ENCODE assay signal across 12 cellular contexts in the genomic region with DNA sequence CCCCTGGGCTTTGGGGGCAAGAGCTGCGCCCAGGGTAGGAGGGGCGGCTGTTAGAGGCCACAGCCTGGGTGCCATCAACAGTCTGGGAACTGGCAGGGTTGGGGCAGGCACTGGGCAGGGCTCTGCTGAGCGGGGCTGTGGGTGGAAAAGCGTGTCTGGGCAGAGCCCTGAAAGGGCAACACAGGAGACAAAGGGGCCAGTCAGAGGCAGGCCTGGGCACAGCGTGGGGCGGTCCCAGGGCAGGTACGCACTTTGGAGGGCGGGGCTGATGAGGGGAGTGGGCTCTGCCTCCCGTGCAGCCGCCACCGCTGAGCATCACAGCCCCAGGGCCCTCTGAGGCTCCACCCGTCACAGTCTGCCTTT. TPM values are rescaled to one million over a fixed set of nuclear protein-coding genes. Genes with fewer than 3 reads are reported as not detected.
A peak's percentile ranks its signal among the peaks of the same experiment; 100 is the strongest.
DNase-seq lines count a peak whose midpoint lies in the region; ATAC-seq, FAIRE-seq and TF ChIP-seq lines count a peak whose summit lies in the region.
"Had no signal": no experiment of that assay in that cellular context is flagged by ENCODE, and none has a peak within 500 bp of the region (broad histone marks: within the 10 kb centered on the region; RNA-seq: fewer than 3 reads in every experiment).

No MANE protein-coding gene starts in this region.

- no peak overlapping the region for H3K4ac ChIP-seq in H1 (replicated peaks; ENCODE audit: insufficient read length, low read depth, low read length)

- CTCF ChIA-PET in H1 (lab: Charles Lee; ENCODE audit: partially characterized antibody) = interaction anchor here (0.6 to 8.5 kb wide), 28 partner anchors 9 to 269 kb away, joined by 3 to 95 read pairs (median 5); partner anchors contain the start of genes MYBPHL, SORT1 and TMEM167B
- CTCF ChIA-PET in Calu3 (lab: Charles Lee) = no interaction called here

- H2AK5ac ChIP-seq in H1 (ENCODE audit: low read depth, low read length) = no peak overlapping the region

- H2BK120ac ChIP-seq in H1 (replicated peaks; ENCODE audit: low read depth, low read length) = no peak overlapping the region

- no peaks in the 10 kb centered on the region for H3K4me1 Mint-ChIP-seq in activated CD4-positive, alpha-beta T cell treated with anti-CD3 and anti-CD28 coated beads, Interleukin-2, amount 10 ng/mL, durations not matched to agents 24 days and 14 days
- H3K4me1 Mint-ChIP-seq in stimulated activated naive B cell treated with anti-CD40 and anti-IgM and Interleukin-4, amounts not matched to agents 10 μg/mL and 1 μg/mL and 100 μg/mL, for 72 hours = peaks cover 7 to 11% of the 10 kb centered on the region in 2 donors
- H3K4me1 Mint-ChIP-seq in Calu3 (ENCODE audit: low read depth, unreplicated experiment) = peaks cover 7% of the 10 kb centered on the region

- TF ChIP-seq RAD21 in H1 (IDR thresholded peaks at IDR 0.05 in 1 of 2, conservative IDR thresholded peaks at IDR 0.05 in 1 of 2; ENCODE audit: low read depth in 2 of 2, low read length in 2 of 2) = no peak

- intact Hi-C loops in activated CD4-positive, alpha-beta T cell treated with anti-CD3 and anti-CD28 coated beads, Interleukin-2, amount 10 ng/mL, durations not matched to agents 24 days and 14 days (cut with micrococcal nuclease) = loop anchor here (1.0 kb wide), 2 partner anchors 136 to 269 kb away; no protein-coding TSS in a partner anchor
- intact Hi-C loops in Calu3 (cut with micrococcal nuclease; ENCODE audit: unreplicated experiment) = loop anchor here (1.0 kb wide), 1 partner anchor 136 kb away; no protein-coding TSS in a partner anchor

- POLR2A ChIA-PET in H1 (lab: Charles Lee; ENCODE audit: partially characterized antibody) = interaction anchor here (0.7 to 2.2 kb wide), 4 partner anchors 16 to 164 kb away, joined by 3 to 6 read pairs (median 4); partner anchors contain the start of gene SORT1

- H3K36me3 ChIP-seq in H1 (ENCODE audit: control insufficient read depth in 2 of 4, insufficient read depth in 4 of 4, low read length in 3 of 4) = peaks cover 11 to 25% (median 16%) of the 10 kb centered on the region in 4 experiments; a peak in 6 of 8 replicates
- H3K36me3 ChIP-seq: neutrophil had no signal

- no peaks in the 10 kb centered on the region for H3K27me3 ChIP-seq in H1 (replicated peaks in 1 of 4; ENCODE audit: control insufficient read depth in 3 of 4, extremely low read depth in 1 of 4, insufficient read depth in 3 of 4, low read length in 3 of 4)

- TF ChIP-seq EP300 in H1 (IDR thresholded peaks at IDR 0.05; ENCODE audit: borderline replicate concordance in 1 of 2, low read depth in 2 of 2, low read length in 2 of 2) = no peak

- no TSS peak for BruUV-seq in Calu3 (replicated peaks; lab: Mats Ljungman, UMichigan)

- H3K23ac ChIP-seq in H1 (ENCODE audit: insufficient read length) = no peak overlapping the region

- no peak for FAIRE-seq in H1 (lab: Jason Lieb, UNC)

- DNase-seq in activated CD4-positive, alpha-beta T cell treated with anti-CD3 and anti-CD28 coated beads, Interleukin-2, amount 10 ng/mL, durations not matched to agents 24 days and 14 days = no peak
- no peak for DNase-seq in activated CD4-positive, alpha-beta T cell treated with anti-CD3 and anti-CD28 coated beads, Interleukin-2, amount 50 U/mL, for 48 hours
- DNase-seq in NCI-H2196 treated with DMSO at 0.1 percent for 48 hours (lab: John Stamatoyannopoulos, UW; ENCODE audit: unreplicated experiment) (peak; percentile 97), H1 (ENCODE audit: low read depth in 1 of 2, low spot score in 2 of 2) (no peak), Calu3 (no peak), SW480 (ENCODE audit: low spot score) (no peak)
- no peak for DNase-seq in stimulated activated naive B cell treated with anti-CD40 and anti-IgM and Interleukin-4, amounts not matched to agents 10 μg/mL and 1 μg/mL and 100 μg/mL, for 72 hours

- 0 out of 2 replicates have a peak overlapping the region, but pooled peaks have one; percentile 42 for H3K18ac ChIP-seq in H1 (ENCODE audit: extremely low read depth, low read length)

- peak; percentile 5 to 10 for ATAC-seq in stimulated activated naive B cell treated with anti-CD40 and anti-IgM and Interleukin-4, amounts not matched to agents 10 μg/mL and 1 μg/mL and 100 μg/mL, for 72 hours (replicated peaks)
- ATAC-seq in HG03139 (IDR thresholded peaks at IDR 0.05; ENCODE audit: unreplicated experiment) = no peak

- no peak overlapping the region for H3K4me2 ChIP-seq in H1 (ENCODE audit: insufficient read depth in 1 of 2, low read depth in 2 of 2, low read length in 2 of 2)

- no peak overlapping the region for H4K5ac ChIP-seq in H1 (ENCODE audit: insufficient read length, low read depth, low read length)

- no peaks in the 10 kb centered on the region for H3K9me3 Mint-ChIP-seq in activated CD4-positive, alpha-beta T cell treated with anti-CD3 and anti-CD28 coated beads, Interleukin-2, amount 10 ng/mL, durations not matched to agents 24 days and 14 days
- H3K9me3 Mint-ChIP-seq in stimulated activated naive B cell treated with anti-CD40 and anti-IgM and Interleukin-4, amounts not matched to agents 10 μg/mL and 1 μg/mL and 100 μg/mL, for 72 hours = no peaks in the 10 kb centered on the region
- H3K9me3 Mint-ChIP-seq in Calu3 (ENCODE audit: low read depth, unreplicated experiment) = peaks cover 2% of the 10 kb centered on the region
- H3K9me3 Mint-ChIP-seq: dendritic cell treated with granulocyte-macrophage colony-stimulating factor and Interleukin-4, amounts not matched to agents 40 ng/mL and 50 ng/mL, for 4 days had no signal

- H3K23me2 ChIP-seq in H1 (ENCODE audit: low read depth, low read length) = no peaks in the 10 kb centered on the region

- TF ChIP-seq CTCF in H1 (IDR thresholded peaks at IDR 0.05; ENCODE audit: control extremely low read depth in 1 of 3, insufficient read depth in 1 of 3, low read depth in 1 of 3, low read length in 3 of 3) = no peak
- no peak for TF ChIP-seq CTCF in Calu3 (IDR thresholded peaks at IDR 0.05; ENCODE audit: unreplicated experiment)

- H2AFZ ChIP-seq in H1 (ENCODE audit: low read length) = no peak overlapping the region

- no peak overlapping the region for H3K56ac ChIP-seq in H1 (replicated peaks; ENCODE audit: insufficient read length, low read depth, low read length)

- no peak overlapping the region for H3K4me3 Mint-ChIP-seq in activated CD4-positive, alpha-beta T cell treated with anti-CD3 and anti-CD28 coated beads, Interleukin-2, amount 10 ng/mL, durations not matched to agents 24 days and 14 days
- no peak overlapping the region for H3K4me3 Mint-ChIP-seq in stimulated activated naive B cell treated with anti-CD40 and anti-IgM and Interleukin-4, amounts not matched to agents 10 μg/mL and 1 μg/mL and 100 μg/mL, for 72 hours
- no peak overlapping the region for H3K4me3 Mint-ChIP-seq in Calu3 (ENCODE audit: low read depth, unreplicated experiment)
- H3K4me3 Mint-ChIP-seq: dendritic cell treated with granulocyte-macrophage colony-stimulating factor and Interleukin-4, amounts not matched to agents 40 ng/mL and 50 ng/mL, for 4 days had no signal

- H3K27ac ChIP-seq in H1 (ENCODE audit: low read depth, low read length) = no peak overlapping the region
- H3K27ac ChIP-seq: neutrophil had no signal

- H2BK15ac ChIP-seq in H1 (ENCODE audit: low read length) = peak overlapping the region; percentile 73; the same call in 1 of the 2 replicates

- H3K36me3 Mint-ChIP-seq in activated CD4-positive, alpha-beta T cell treated with anti-CD3 and anti-CD28 coated beads, Interleukin-2, amount 10 ng/mL, durations not matched to agents 24 days and 14 days (ENCODE audit: low read depth) = no peaks in the 10 kb centered on the region
- no peaks in the 10 kb centered on the region for H3K36me3 Mint-ChIP-seq in stimulated activated naive B cell treated with anti-CD40 and anti-IgM and Interleukin-4, amounts not matched to agents 10 μg/mL and 1 μg/mL and 100 μg/mL, for 72 hours
- H3K36me3 Mint-ChIP-seq in Calu3 (ENCODE audit: insufficient read depth, unreplicated experiment) = peaks cover 3% of the 10 kb centered on the region

- H3K79me2 ChIP-seq in H1 (ENCODE audit: control insufficient read depth in 1 of 2, insufficient read depth in 2 of 2, low read length in 2 of 2) = no peaks in the 10 kb centered on the region

- no peak for TF ChIP-seq POLR2A in H1 (IDR thresholded peaks at IDR 0.05; ENCODE audit: control extremely low read depth in 1 of 2, low read depth in 2 of 2, low read length in 2 of 2)

- no peak overlapping the region for H3K14ac ChIP-seq in H1 (ENCODE audit: insufficient read length)

- H4K20me1 ChIP-seq in H1 (replicated peaks in 1 of 2; ENCODE audit: control insufficient read depth in 1 of 2, insufficient read depth in 2 of 2, low read length in 2 of 2) = peaks cover 0 to 7% of the 10 kb centered on the region in 2 experiments

- H2BK20ac ChIP-seq in H1 (ENCODE audit: low read length) = no peak overlapping the region

- H3K9me3 ChIP-seq in H1 (ENCODE audit: insufficient read depth in 2 of 2, low read depth in 1 of 2, low read length in 1 of 2) = no peaks in the 10 kb centered on the region
- H3K9me3 ChIP-seq: neutrophil had no signal

- no peak overlapping the region; a peak in 1 of 8 replicates for H3K4me3 ChIP-seq in H1 (ENCODE audit: extremely low read depth in 1 of 4, insufficient read depth in 2 of 4, low read depth in 3 of 4, low read length in 4 of 4)

- WGBS in H1 (ENCODE audit: extremely low coverage in 1 of 2, insufficient coverage in 1 of 2, insufficient read length in 1 of 2, insufficient replicate concordance in 2 of 2, low coverage in 1 of 2, low lambda C conversion rate in 2 of 2, missing lambda C conversion rate in 1 of 2), 2 experiments = 78% methylated on average over 12 of the region's 12 CpGs; no CpG with 5 or more reads in 1 of the 2 experiments

- H4K91ac ChIP-seq in H1 (replicated peaks; ENCODE audit: insufficient read length, low read length) = peak overlapping the region; percentile 42

- H2BK12ac ChIP-seq in H1 (ENCODE audit: low read depth, low read length) = peak overlapping the region; percentile 21; the same call in 1 of the 2 replicates

- H3K4me1 ChIP-seq in H1 (replicated peaks in 1 of 4; ENCODE audit: control insufficient read depth in 3 of 4, insufficient read depth in 4 of 4, low read length in 3 of 4) = peaks cover 0 to 11% (median 3%) of the 10 kb centered on the region in 4 experiments; a peak in 4 of 7 replicates

- H3K79me1 ChIP-seq in H1 (ENCODE audit: low read depth, low read length) = no peaks in the 10 kb centered on the region

- peak overlapping the region; percentile 78; the same call in 1 of the 2 replicates for H4K8ac ChIP-seq in H1 (ENCODE audit: extremely low read depth, insufficient read depth, low read length)

- peak overlapping the region; percentile 18; the same call in 1 of the 2 replicates for H2BK5ac ChIP-seq in H1 (ENCODE audit: low read depth, low read length)

- no peaks in the 10 kb centered on the region for H3K27me3 Mint-ChIP-seq in activated CD4-positive, alpha-beta T cell treated with anti-CD3 and anti-CD28 coated beads, Interleukin-2, amount 10 ng/mL, durations not matched to agents 24 days and 14 days
- H3K27me3 Mint-ChIP-seq in stimulated activated naive B cell treated with anti-CD40 and anti-IgM and Interleukin-4, amounts not matched to agents 10 μg/mL and 1 μg/mL and 100 μg/mL, for 72 hours = peaks cover 10 to 13% of the 10 kb centered on the region in 2 donors
- H3K27me3 Mint-ChIP-seq in Calu3 (ENCODE audit: unreplicated experiment) = no peaks in the 10 kb centered on the region

- H3K9ac ChIP-seq in H1 (replicated peaks in 1 of 4; ENCODE audit: extremely low read depth in 1 of 4, low read depth in 3 of 4, low read length in 3 of 4) = no peak overlapping the region

- H3K27ac Mint-ChIP-seq in activated CD4-positive, alpha-beta T cell treated with anti-CD3 and anti-CD28 coated beads, Interleukin-2, amount 10 ng/mL, durations not matched to agents 24 days and 14 days = peak overlapping the region; percentile 79
- no peak overlapping the region for H3K27ac Mint-ChIP-seq in stimulated activated naive B cell treated with anti-CD40 and anti-IgM and Interleukin-4, amounts not matched to agents 10 μg/mL and 1 μg/mL and 100 μg/mL, for 72 hours
- no peak overlapping the region for H3K27ac Mint-ChIP-seq in Calu3 (ENCODE audit: unreplicated experiment)
- H3K27ac Mint-ChIP-seq: dendritic cell treated with granulocyte-macrophage colony-stimulating factor and Interleukin-4, amounts not matched to agents 40 ng/mL and 50 ng/mL, for 4 days had no signal

RNA-seq across cellular contexts. Expression of gene CELSR2, which starts 13.9 kb away (rescaled TPM):
- 3.8 and 4.1 TPM in 2 replicates for total RNA-seq in activated CD4-positive, alpha-beta T cell treated with anti-CD3 and anti-CD28 coated beads, Interleukin-2, amount 10 ng/mL, durations not matched to agents 24 days and 14 days
- 27.7 and 28.0 TPM in 2 replicates for total RNA-seq in H1 (2021; fragmentation: NEBNext Ultra II Directional; extraction: Animal tissue kit (Norgen Biotek cat#: 25700))
- polyA plus RNA-seq in H1 (2011; rRNA removed) = 12.0 and 25.9 TPM in 2 replicates
- polyA plus RNA-seq in H1 (2011; cell fraction: cytosol; rRNA removed) = 12.4 TPM
- polyA plus RNA-seq in H1 (2011; cell fraction: nucleus; rRNA removed) = 59.6 TPM
- 15.3 to 24.5 TPM (median 21.9 TPM) in 4 replicates for polyA plus RNA-seq in H1 (2012, experiment 1 of 2)
- 16.0 TPM for polyA plus RNA-seq in H1 (2012, experiment 2 of 2)
- polyA plus RNA-seq in H1 (2013, experiment 1 of 2) = 19.9 TPM
- polyA plus RNA-seq in H1 (2013, experiment 2 of 2) = 16.0 TPM
- polyA minus RNA-seq in H1 (2011; rRNA and poly(A)+ RNA removed) = 37.3 and 50.6 TPM in 2 replicates
- 28.1 TPM for polyA minus RNA-seq in H1 (2011; cell fraction: cytosol; rRNA and poly(A)+ RNA removed)
- 39.4 TPM for polyA minus RNA-seq in H1 (2011; cell fraction: nucleus; rRNA and poly(A)+ RNA removed)
- 5.1 and 5.3 TPM in 2 replicates for total RNA-seq in Calu3 (2022)

RNA-seq across cellular contexts. Expression of gene PSRC1, which starts 19.7 kb away (rescaled TPM):
- 4.5 and 5.0 TPM in 2 replicates for total RNA-seq in activated CD4-positive, alpha-beta T cell treated with anti-CD3 and anti-CD28 coated beads, Interleukin-2, amount 10 ng/mL, durations not matched to agents 24 days and 14 days
- 67.3 and 69.6 TPM in 2 replicates for total RNA-seq in H1 (2021; fragmentation: NEBNext Ultra II Directional; extraction: Animal tissue kit (Norgen Biotek cat#: 25700))
- polyA plus RNA-seq in H1 (2011; rRNA removed) = 56.1 and 83.3 TPM in 2 replicates
- 61.4 TPM for polyA plus RNA-seq in H1 (2011; cell fraction: cytosol; rRNA removed)
- polyA plus RNA-seq in H1 (2011; cell fraction: nucleus; rRNA removed) = 94.4 TPM
- polyA plus RNA-seq in H1 (2012, experiment 1 of 2) = 49.1 to 60.0 TPM (median 56.5 TPM) in 4 replicates
- 58.9 TPM for polyA plus RNA-seq in H1 (2012, experiment 2 of 2)
- 54.5 TPM for polyA plus RNA-seq in H1 (2013, experiment 1 of 2)
- polyA plus RNA-seq in H1 (2013, experiment 2 of 2) = 53.3 TPM
- polyA minus RNA-seq in H1 (2011; rRNA and poly(A)+ RNA removed) = 16.6 and 25.5 TPM in 2 replicates
- polyA minus RNA-seq in H1 (2011; cell fraction: cytosol; rRNA and poly(A)+ RNA removed) = 24.0 TPM
- polyA minus RNA-seq in H1 (2011; cell fraction: nucleus; rRNA and poly(A)+ RNA removed) = 21.1 TPM
- 17.1 and 21.3 TPM in 2 replicates for total RNA-seq in Calu3 (2022)

RNA-seq across cellular contexts. Expression of gene MYBPHL, which starts 43.6 kb away (rescaled TPM):
- not detected in 2 replicates for total RNA-seq in activated CD4-positive, alpha-beta T cell treated with anti-CD3 and anti-CD28 coated beads, Interleukin-2, amount 10 ng/mL, durations not matched to agents 24 days and 14 days
- 0.30 TPM in 1 of 2 replicates, not detected in the other for total RNA-seq in H1 (2021; fragmentation: NEBNext Ultra II Directional; extraction: Animal tissue kit (Norgen Biotek cat#: 25700))
- 0.24 and 0.58 TPM in 2 replicates for polyA plus RNA-seq in H1 (2011; rRNA removed)
- 0.17 TPM for polyA plus RNA-seq in H1 (2011; cell fraction: cytosol; rRNA removed)
- 0.66 TPM for polyA plus RNA-seq in H1 (2011; cell fraction: nucleus; rRNA removed)
- 0.20 to 0.83 TPM (median 0.55 TPM) in 3 of 4 replicates, not detected in the other for polyA plus RNA-seq in H1 (2012, experiment 1 of 2)
- polyA plus RNA-seq in H1 (2012, experiment 2 of 2) = not detected
- 0.24 TPM for polyA plus RNA-seq in H1 (2013, experiment 1 of 2)
- polyA plus RNA-seq in H1 (2013, experiment 2 of 2) = 0.09 TPM
- 0.37 TPM in 1 of 2 replicates, not detected in the other for polyA minus RNA-seq in H1 (2011; rRNA and poly(A)+ RNA removed)
- polyA minus RNA-seq in H1 (2011; cell fraction: cytosol; rRNA and poly(A)+ RNA removed) = 0.81 TPM
- polyA minus RNA-seq in H1 (2011; cell fraction: nucleus; rRNA and poly(A)+ RNA removed) = not detected
- total RNA-seq in Calu3 (2022) = not detected in 2 replicates
- total RNA-seq: T-helper 2 cell treated with Interferon-gamma antibody and Interleukin-4, amounts not matched to agents 100 ng/mL and 5 ng/mL, for 36 hours; urinary bladder had no signal

RNA-seq across cellular contexts. Expression of gene SARS1, which starts 49.5 kb away (rescaled TPM):
- total RNA-seq in activated CD4-positive, alpha-beta T cell treated with anti-CD3 and anti-CD28 coated beads, Interleukin-2, amount 10 ng/mL, durations not matched to agents 24 days and 14 days = 141 and 150 TPM in 2 replicates
- 136 and 146 TPM in 2 replicates for total RNA-seq in H1 (2021; fragmentation: NEBNext Ultra II Directional; extraction: Animal tissue kit (Norgen Biotek cat#: 25700))
- 83.1 and 97.1 TPM in 2 replicates for polyA plus RNA-seq in H1 (2011; rRNA removed)
- 145 TPM for polyA plus RNA-seq in H1 (2011; cell fraction: cytosol; rRNA removed)
- polyA plus RNA-seq in H1 (2011; cell fraction: nucleus; rRNA removed) = 134 TPM
- polyA plus RNA-seq in H1 (2012, experiment 1 of 2) = 150 to 162 TPM (median 155 TPM) in 4 replicates
- 71.7 TPM for polyA plus RNA-seq in H1 (2012, experiment 2 of 2)
- polyA plus RNA-seq in H1 (2013, experiment 1 of 2) = 89.1 TPM
- polyA plus RNA-seq in H1 (2013, experiment 2 of 2) = 87.4 TPM
- polyA minus RNA-seq in H1 (2011; rRNA and poly(A)+ RNA removed) = 87.1 and 97.9 TPM in 2 replicates
- 50.2 TPM for polyA minus RNA-seq in H1 (2011; cell fraction: cytosol; rRNA and poly(A)+ RNA removed)
- polyA minus RNA-seq in H1 (2011; cell fraction: nucleus; rRNA and poly(A)+ RNA removed) = 67.5 TPM
- 119 and 129 TPM in 2 replicates for total RNA-seq in Calu3 (2022)
